1 cellular context compared by ENCODE assay signal in genomic region chr7:82335001-82335400, GRCh38.
TF ChIP-seq lines count a peak whose summit lies in the region.

No MANE protein-coding gene starts in this region.

TF ChIP-seq in WTC11, 78 proteins besides CTCF, POLR2A, EP300 and RAD21 (continued from another document):
- TF ChIP-seq, protein P1, sequence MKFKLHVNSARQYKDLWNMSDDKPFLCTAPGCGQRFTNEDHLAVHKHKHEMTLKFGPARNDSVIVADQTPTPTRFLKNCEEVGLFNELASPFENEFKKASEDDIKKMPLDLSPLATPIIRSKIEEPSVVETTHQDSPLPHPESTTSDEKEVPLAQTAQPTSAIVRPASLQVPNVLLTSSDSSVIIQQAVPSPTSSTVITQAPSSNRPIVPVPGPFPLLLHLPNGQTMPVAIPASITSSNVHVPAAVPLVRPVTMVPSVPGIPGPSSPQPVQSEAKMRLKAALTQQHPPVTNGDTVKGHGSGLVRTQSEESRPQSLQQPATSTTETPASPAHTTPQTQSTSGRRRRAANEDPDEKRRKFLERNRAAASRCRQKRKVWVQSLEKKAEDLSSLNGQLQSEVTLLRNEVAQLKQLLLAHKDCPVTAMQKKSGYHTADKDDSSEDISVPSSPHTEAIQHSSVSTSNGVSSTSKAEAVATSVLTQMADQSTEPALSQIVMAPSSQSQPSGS (CRISPR knock-in tag; IDR thresholded peaks at IDR 0.05; ENCODE audit: borderline replicate concordance, low read depth) = no peak
